ENCODE assay signal across 28 cellular contexts in genomic region chr1:243549791-243550190, GRCh38.
DNase-seq lines count a peak whose midpoint lies in the region; ATAC-seq and TF ChIP-seq lines count a peak whose summit lies in the region.
"Had no signal": no experiment of that assay in that cellular context is flagged by ENCODE, and none has a peak within 500 bp of the region (broad histone marks: within the 10 kb centered on the region; RNA-seq: fewer than 3 reads in every experiment).

No MANE protein-coding gene starts in this region.

- no peaks in the 10 kb centered on the region for H4K20me1 ChIP-seq in smooth muscle cell (ENCODE audit: low read depth)
- H4K20me1 ChIP-seq: BLaER1 treated with 17β-estradiol and CSF1 and Interleukin-3, amounts not matched to agents 10 nM and 100 nM had no signal

- H3K27ac Mint-ChIP-seq in HFFc6 = peak overlapping the region; percentile 77
- H3K27ac Mint-ChIP-seq in natural killer cell treated with Interleukin-12 subunit alpha and Interleukin-12 subunit beta and Interleukin-15 and Interleukin-18, amount 100 ng/mL, for 72 hours = no peak overlapping the region
- H3K27ac Mint-ChIP-seq: activated CD8-positive, alpha-beta T cell treated with anti-CD3 and anti-CD28 coated beads for 36 hours; activated naive CD8-positive, alpha-beta T cell; nephron; stimulated activated effector memory CD8-positive, alpha-beta T cell treated with anti-CD3 and anti-CD28 coated beads, Interleukin-12 subunit alpha, Interleukin-12 subunit beta, amount 100 ng/mL, for 72 hours; T-helper 2 cell treated with Interferon-gamma antibody and Interleukin-4, amounts not matched to agents 5 μg/mL and 100 μg/mL, for 36 hours had no signal

- no peak overlapping the region for H2AFZ ChIP-seq in smooth muscle cell (ENCODE audit: low read depth)
- H2AFZ ChIP-seq: hepatocyte had no signal

- peak overlapping the region; percentile 2; the same call in 1 of the 2 replicates for H3K4me3 Mint-ChIP-seq in HFFc6
- H3K4me3 Mint-ChIP-seq in natural killer cell treated with Interleukin-12 subunit alpha and Interleukin-12 subunit beta and Interleukin-15 and Interleukin-18, amount 100 ng/mL, for 72 hours = no peak overlapping the region
- H3K4me3 Mint-ChIP-seq: activated CD8-positive, alpha-beta T cell treated with anti-CD3 and anti-CD28 coated beads for 36 hours; activated naive CD8-positive, alpha-beta T cell; nephron; stimulated activated effector memory CD8-positive, alpha-beta T cell treated with anti-CD3 and anti-CD28 coated beads, Interleukin-12 subunit alpha, Interleukin-12 subunit beta, amount 100 ng/mL, for 72 hours; T-helper 2 cell treated with Interferon-gamma antibody and Interleukin-4, amounts not matched to agents 5 μg/mL and 100 μg/mL, for 36 hours had no signal

- H3K36me3 ChIP-seq in adipocyte (ENCODE audit: control insufficient read depth, insufficient read depth, low read length, severe bottlenecking) = no peaks in the 10 kb centered on the region
- no peaks in the 10 kb centered on the region for H3K36me3 ChIP-seq in smooth muscle cell (ENCODE audit: low read depth)
- H3K36me3 ChIP-seq: Peyer's patch had no signal

- H3K9me3 ChIP-seq in adipocyte (ENCODE audit: control insufficient read depth, low read length) = no peaks in the 10 kb centered on the region
- H3K9me3 ChIP-seq in smooth muscle cell (replicated peaks; ENCODE audit: low read depth) = no peaks in the 10 kb centered on the region
- H3K9me3 ChIP-seq: BLaER1 treated with 17β-estradiol and CSF1 and Interleukin-3, amounts not matched to agents 10 nM and 100 nM; esophagus muscularis mucosa; Peyer's patch; sigmoid colon had no signal

- H3K9me3 Mint-ChIP-seq in HFFc6 = no peaks in the 10 kb centered on the region
- no peaks in the 10 kb centered on the region for H3K9me3 Mint-ChIP-seq in natural killer cell treated with Interleukin-12 subunit alpha and Interleukin-12 subunit beta and Interleukin-15 and Interleukin-18, amount 100 ng/mL, for 72 hours
- H3K9me3 Mint-ChIP-seq: activated CD8-positive, alpha-beta T cell treated with anti-CD3 and anti-CD28 coated beads for 36 hours; nephron; stimulated activated effector memory CD8-positive, alpha-beta T cell treated with anti-CD3 and anti-CD28 coated beads, Interleukin-12 subunit alpha, Interleukin-12 subunit beta, amount 100 ng/mL, for 72 hours; T-helper 2 cell treated with Interferon-gamma antibody and Interleukin-4, amounts not matched to agents 5 μg/mL and 100 μg/mL, for 36 hours had no signal

- H3K4me1 ChIP-seq in adipocyte (ENCODE audit: control insufficient read depth, insufficient read depth, low read length) (peaks cover 15% of the 10 kb centered on the region), smooth muscle cell (ENCODE audit: low read depth) (no peaks in the 10 kb centered on the region)
- H3K4me1 ChIP-seq: esophagus muscularis mucosa, Peyer's patch had no signal

- no peak overlapping the region for H3K4me3 ChIP-seq in adipocyte (ENCODE audit: low read length)
- no peak overlapping the region for H3K4me3 ChIP-seq in smooth muscle cell
- H3K4me3 ChIP-seq: BLaER1 treated with 17β-estradiol and CSF1 and Interleukin-3, amounts not matched to agents 10 nM and 100 nM; esophagus muscularis mucosa; hepatocyte; K562; lung; Peyer's patch; sigmoid colon had no signal

- H3K79me2 ChIP-seq in smooth muscle cell (ENCODE audit: low read depth) = no peaks in the 10 kb centered on the region
- H3K79me2 ChIP-seq: hepatocyte had no signal

- H3K27me3 ChIP-seq in adipocyte (replicated peaks; ENCODE audit: control insufficient read depth, insufficient read depth, low read length) (no peaks in the 10 kb centered on the region), smooth muscle cell (ENCODE audit: low read depth) (no peaks in the 10 kb centered on the region)
- H3K27me3 ChIP-seq: BLaER1 treated with 17β-estradiol and CSF1 and Interleukin-3, amounts not matched to agents 10 nM and 100 nM; esophagus muscularis mucosa; hepatocyte; Peyer's patch; sigmoid colon had no signal

- peaks cover 33% of the 10 kb centered on the region for H3K4me1 Mint-ChIP-seq in HFFc6 (ENCODE audit: low read depth)
- H3K4me1 Mint-ChIP-seq in natural killer cell treated with Interleukin-12 subunit alpha and Interleukin-12 subunit beta and Interleukin-15 and Interleukin-18, amount 100 ng/mL, for 72 hours (ENCODE audit: low read depth in 2 of 2) = peaks cover 5 to 8% of the 10 kb centered on the region in 2 donors
- H3K4me1 Mint-ChIP-seq: nephron had no signal

- no peak for TF ChIP-seq CTCF in HFFc6 (IDR thresholded peaks at IDR 0.05)
- no peak for TF ChIP-seq CTCF in smooth muscle cell (IDR thresholded peaks at IDR 0.05; ENCODE audit: borderline replicate concordance, insufficient read depth, poor library complexity, severe bottlenecking)

- H3K27ac ChIP-seq in smooth muscle cell (ENCODE audit: low read depth) = peak overlapping the region; percentile 64
- H3K27ac ChIP-seq: BLaER1 treated with 17β-estradiol and CSF1 and Interleukin-3, amounts not matched to agents 10 nM and 100 nM; esophagus muscularis mucosa; hepatocyte; Peyer's patch; sigmoid colon had no signal

- ATAC-seq in natural killer cell treated with Interleukin-12 subunit alpha and Interleukin-12 subunit beta and Interleukin-15 and Interleukin-18, amount 100 ng/mL, for 72 hours = no peak
- ATAC-seq in GM19463 (IDR thresholded peaks at IDR 0.05; ENCODE audit: unreplicated experiment) = no peak
- ATAC-seq: activated CD8-positive, alpha-beta T cell treated with anti-CD3 and anti-CD28 coated beads for 36 hours; K562; left cardiac atrium; stimulated activated effector memory CD8-positive, alpha-beta T cell treated with anti-CD3 and anti-CD28 coated beads, Interleukin-12 subunit alpha, Interleukin-12 subunit beta, amount 100 ng/mL, for 72 hours had no signal

- DNase-seq in HFFc6 (no peak), adipocyte (ENCODE audit: low read depth) (peak; percentile 30), fibroblast of peridontal ligament (ENCODE audit: extremely low read depth) (peak; percentile 21), smooth muscle cell (lab: John Stamatoyannopoulos, UW; ENCODE audit: unreplicated experiment) (no peak)
- DNase-seq in natural killer cell treated with Interleukin-12 subunit alpha and Interleukin-12 subunit beta and Interleukin-15 and Interleukin-18, amount 100 ng/mL, for 72 hours (ENCODE audit: low spot score) = no peak
- no peak for DNase-seq in activated naive CD4-positive, alpha-beta T cell treated with Interleukin-2 at 50 U/mL for 16 hours
- DNase-seq: activated CD8-positive, alpha-beta T cell treated with anti-CD3 and anti-CD28 coated beads for 36 hours; aorta; COR-L47; left cardiac atrium; NCI-H1417; NCI-H2081; NCI-H2227 treated with DMSO at 0.1 percent for 48 hours; NCI-H526 treated with DMSO at 0.1 percent for 48 hours; Peyer's patch; SHP77; sigmoid colon; substantia nigra had no signal

- no peaks in the 10 kb centered on the region for H3F3A ChIP-seq in smooth muscle cell (ENCODE audit: low read depth)

- H3K27me3 Mint-ChIP-seq in HFFc6 (ENCODE audit: insufficient read depth) = no peaks in the 10 kb centered on the region
- no peaks in the 10 kb centered on the region for H3K27me3 Mint-ChIP-seq in natural killer cell treated with Interleukin-12 subunit alpha and Interleukin-12 subunit beta and Interleukin-15 and Interleukin-18, amount 100 ng/mL, for 72 hours
- H3K27me3 Mint-ChIP-seq: activated CD8-positive, alpha-beta T cell treated with anti-CD3 and anti-CD28 coated beads for 36 hours; activated naive CD8-positive, alpha-beta T cell had no signal

- H3K36me3 Mint-ChIP-seq in HFFc6 (ENCODE audit: low read depth) = peaks cover 22% of the 10 kb centered on the region
- H3K36me3 Mint-ChIP-seq in natural killer cell treated with Interleukin-12 subunit alpha and Interleukin-12 subunit beta and Interleukin-15 and Interleukin-18, amount 100 ng/mL, for 72 hours = peaks cover 9% of the 10 kb centered on the region

- no peak overlapping the region for H3K4me2 ChIP-seq in smooth muscle cell
- H3K4me2 ChIP-seq: BLaER1 treated with 17β-estradiol and CSF1 and Interleukin-3, amounts not matched to agents 10 nM and 100 nM; hepatocyte had no signal

- H3K9ac ChIP-seq in adipocyte (ENCODE audit: low read length) (no peak overlapping the region), smooth muscle cell (ENCODE audit: low read depth) (no peak overlapping the region)
- H3K9ac ChIP-seq: BLaER1 treated with 17β-estradiol and CSF1 and Interleukin-3, amounts not matched to agents 10 nM and 100 nM had no signal

Comparison
In these comparisons a context has a peak if more than half of its experiments do, and no peak if none do; other contexts are left out.
1. DNase-seq: peak in adipocyte (single experiment) and fibroblast of peridontal ligament (single experiment); none in HFFc6 (single experiment), smooth muscle cell (single experiment), natural killer cell treated with Interleukin-12 subunit alpha and Interleukin-12 subunit beta and Interleukin-15 and Interleukin-18, amount 100 ng/mL, for 72 hours (single experiment) and activated naive CD4-positive, alpha-beta T cell treated with Interleukin-2 at 50 U/mL for 16 hours (single experiment).